In the genomic region with DNA sequence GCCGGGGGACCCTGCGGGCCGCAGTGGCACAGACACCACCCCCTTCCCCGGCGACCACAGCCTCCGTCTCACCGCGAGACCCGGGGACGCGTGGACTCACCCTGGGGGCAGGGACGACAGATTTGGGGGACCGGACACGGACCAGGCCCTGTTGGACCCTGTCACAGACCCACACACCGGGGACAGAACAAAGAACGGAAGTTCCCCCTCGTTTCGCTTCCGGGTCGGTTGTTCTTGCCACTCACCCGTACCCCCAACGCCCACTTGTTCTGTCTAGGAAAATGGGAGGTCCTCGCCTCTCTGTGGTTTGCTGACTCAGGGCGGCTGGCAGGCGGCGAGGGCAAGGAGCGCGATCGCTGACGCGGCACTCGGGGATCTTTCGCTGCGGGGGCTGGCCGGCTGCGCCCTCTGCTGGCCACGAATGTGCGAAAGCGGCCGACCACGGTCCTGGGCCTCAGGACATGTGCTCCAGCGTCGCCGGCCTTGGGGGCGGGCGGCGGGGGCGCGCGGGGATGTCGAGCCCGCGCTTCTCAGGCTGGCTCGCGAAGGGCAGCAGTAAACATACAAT, we compare ENCODE assay signal across 1 cellular context.
A peak's percentile ranks its signal among the peaks of the same experiment; 100 is the strongest.
TF ChIP-seq lines count a peak whose summit lies in the region.

TSS of gene ZNF3 (minus strand) at position 189 of the 568 bp plus-strand sequence. CDS start 4,366 bp downstream, outside the sequence.

TF ChIP-seq in HEK293, 187 proteins besides CTCF, POLR2A, EP300 and RAD21 (continued from another document and continues in another):
- TF ChIP-seq, protein P1, sequence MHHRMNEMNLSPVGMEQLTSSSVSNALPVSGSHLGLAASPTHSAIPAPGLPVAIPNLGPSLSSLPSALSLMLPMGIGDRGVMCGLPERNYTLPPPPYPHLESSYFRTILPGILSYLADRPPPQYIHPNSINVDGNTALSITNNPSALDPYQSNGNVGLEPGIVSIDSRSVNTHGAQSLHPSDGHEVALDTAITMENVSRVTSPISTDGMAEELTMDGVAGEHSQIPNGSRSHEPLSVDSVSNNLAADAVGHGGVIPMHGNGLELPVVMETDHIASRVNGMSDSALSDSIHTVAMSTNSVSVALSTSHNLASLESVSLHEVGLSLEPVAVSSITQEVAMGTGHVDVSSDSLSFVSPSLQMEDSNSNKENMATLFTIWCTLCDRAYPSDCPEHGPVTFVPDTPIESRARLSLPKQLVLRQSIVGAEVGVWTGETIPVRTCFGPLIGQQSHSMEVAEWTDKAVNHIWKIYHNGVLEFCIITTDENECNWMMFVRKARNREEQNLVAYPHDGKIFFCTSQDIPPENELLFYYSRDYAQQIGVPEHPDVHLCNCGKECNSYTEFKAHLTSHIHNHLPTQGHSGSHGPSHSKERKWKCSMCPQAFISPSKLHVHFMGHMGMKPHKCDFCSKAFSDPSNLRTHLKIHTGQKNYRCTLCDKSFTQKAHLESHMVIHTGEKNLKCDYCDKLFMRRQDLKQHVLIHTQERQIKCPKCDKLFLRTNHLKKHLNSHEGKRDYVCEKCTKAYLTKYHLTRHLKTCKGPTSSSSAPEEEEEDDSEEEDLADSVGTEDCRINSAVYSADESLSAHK (tag by site-specific recombination; IDR thresholded peaks at IDR 0.05) = 0 out of 2 replicates have a peak, but pooled peaks have one; percentile 35
- TF ChIP-seq SP7 (tag by site-specific recombination; IDR thresholded peaks at IDR 0.05) (peak; percentile 92), ZNF792 (tag by site-specific recombination; IDR thresholded peaks at IDR 0.05) (no peak), ZNF692 (tag by site-specific recombination; IDR thresholded peaks at IDR 0.05) (peak; percentile 89), ZNF19 (tag by site-specific recombination; IDR thresholded peaks at IDR 0.05; ENCODE audit: low read depth) (no peak), TRIM28 (IDR thresholded peaks at IDR 0.05; ENCODE audit: borderline replicate concordance, low read length) (no peak), SALL2 (tag by site-specific recombination; IDR thresholded peaks at IDR 0.05; ENCODE audit: borderline replicate concordance) (no peak), ZNF658 (tag by site-specific recombination; IDR thresholded peaks at IDR 0.05) (no peak), BCL11A (tag by site-specific recombination; IDR thresholded peaks at IDR 0.05; ENCODE audit: low read depth) (0 out of 2 replicates have a peak, but pooled peaks have one; percentile 72), GLIS1 (tag by site-specific recombination; IDR thresholded peaks at IDR 0.05) (peak; percentile 83), ZNF398 (tag by site-specific recombination; IDR thresholded peaks at IDR 0.05) (no peak), ZBTB26 (tag by site-specific recombination; optimal IDR thresholded peaks at IDR 0.05) (peak; percentile 97), ZBTB10 (tag by site-specific recombination; IDR thresholded peaks at IDR 0.05) (peak; percentile 99), KLF1 (tag by site-specific recombination; IDR thresholded peaks at IDR 0.05) (peak; percentile 49; the same call in 1 of the 2 replicates), ZNF561 (tag by site-specific recombination; IDR thresholded peaks at IDR 0.05; ENCODE audit: borderline replicate concordance) (peak; percentile 81; the same call in 1 of the 2 replicates), ZNF341 (tag by site-specific recombination; IDR thresholded peaks at IDR 0.05; ENCODE audit: low read depth) (0 out of 2 replicates have a peak, but pooled peaks have one; percentile 30), ZNF211 (tag by site-specific recombination; IDR thresholded peaks at IDR 0.05; ENCODE audit: low read depth) (no peak), ZNF223 (tag by site-specific recombination; IDR thresholded peaks at IDR 0.05) (no peak), ZNF664 (tag by site-specific recombination; IDR thresholded peaks at IDR 0.05) (no peak), ZNF10 (tag by site-specific recombination; IDR thresholded peaks at IDR 0.05) (peak; percentile 67), ZNF366 (tag by site-specific recombination; conservative IDR thresholded peaks at IDR 0.05) (no peak), ZBTB8A (tag by site-specific recombination; IDR thresholded peaks at IDR 0.05) (peak; percentile 97), ZBTB1 (tag by site-specific recombination; IDR thresholded peaks at IDR 0.05) (no peak), ZBTB21 (tag by site-specific recombination; IDR thresholded peaks at IDR 0.05) (peak; percentile 72), ZNF2 (tag by site-specific recombination; IDR thresholded peaks at IDR 0.05) (peak; percentile 98), ZNF449 (tag by site-specific recombination; IDR thresholded peaks at IDR 0.05) (peak; percentile 25; the same call in 1 of the 2 replicates), ZNF280D (tag by site-specific recombination; IDR thresholded peaks at IDR 0.05) (no peak), ZNF560 (tag by site-specific recombination; IDR thresholded peaks at IDR 0.05; ENCODE audit: borderline replicate concordance) (no peak), ZNF174 (tag by site-specific recombination; IDR thresholded peaks at IDR 0.05) (no peak), ZNF391 (tag by site-specific recombination; IDR thresholded peaks at IDR 0.05; ENCODE audit: borderline replicate concordance, low read depth) (peak; percentile 85; the same call in 1 of the 2 replicates), GFI1B (tag by site-specific recombination; IDR thresholded peaks at IDR 0.05) (no peak), HOXC10 (CRISPR knock-in tag; IDR thresholded peaks at IDR 0.05) (no peak), ZNF148 (tag by site-specific recombination; IDR thresholded peaks at IDR 0.05; ENCODE audit: borderline replicate concordance) (no peak)
- TF ChIP-seq, protein P2, sequence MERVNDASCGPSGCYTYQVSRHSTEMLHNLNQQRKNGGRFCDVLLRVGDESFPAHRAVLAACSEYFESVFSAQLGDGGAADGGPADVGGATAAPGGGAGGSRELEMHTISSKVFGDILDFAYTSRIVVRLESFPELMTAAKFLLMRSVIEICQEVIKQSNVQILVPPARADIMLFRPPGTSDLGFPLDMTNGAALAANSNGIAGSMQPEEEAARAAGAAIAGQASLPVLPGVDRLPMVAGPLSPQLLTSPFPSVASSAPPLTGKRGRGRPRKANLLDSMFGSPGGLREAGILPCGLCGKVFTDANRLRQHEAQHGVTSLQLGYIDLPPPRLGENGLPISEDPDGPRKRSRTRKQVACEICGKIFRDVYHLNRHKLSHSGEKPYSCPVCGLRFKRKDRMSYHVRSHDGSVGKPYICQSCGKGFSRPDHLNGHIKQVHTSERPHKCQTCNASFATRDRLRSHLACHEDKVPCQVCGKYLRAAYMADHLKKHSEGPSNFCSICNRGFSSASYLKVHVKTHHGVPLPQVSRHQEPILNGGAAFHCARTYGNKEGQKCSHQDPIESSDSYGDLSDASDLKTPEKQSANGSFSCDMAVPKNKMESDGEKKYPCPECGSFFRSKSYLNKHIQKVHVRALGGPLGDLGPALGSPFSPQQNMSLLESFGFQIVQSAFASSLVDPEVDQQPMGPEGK (tag by site-specific recombination; IDR thresholded peaks at IDR 0.05) = peak; percentile 95
